In the genomic region with DNA sequence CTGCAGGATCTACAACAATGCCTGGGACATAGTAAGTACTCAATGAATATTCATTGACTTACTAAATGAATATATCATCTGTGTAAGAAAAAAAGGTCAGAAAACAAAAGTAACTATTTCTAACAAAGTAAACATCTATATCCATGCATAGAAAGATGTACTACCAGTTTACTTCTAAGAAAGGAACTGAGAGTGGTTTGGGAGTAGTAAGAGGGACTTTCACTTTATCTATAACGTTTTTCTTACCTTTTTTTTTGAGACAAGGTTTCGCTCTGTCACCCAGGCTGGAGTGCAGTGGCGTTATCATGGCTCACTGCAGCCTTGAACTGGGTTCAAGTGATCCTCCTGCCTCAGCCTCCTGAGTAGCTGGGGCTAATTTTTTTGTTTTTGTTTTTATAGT, we compare ENCODE assay signal across 1 cellular context.
TF ChIP-seq lines count a peak whose summit lies in the region.

No MANE protein-coding gene starts in this region.

TF ChIP-seq in GM12878, 131 proteins besides CTCF, POLR2A, EP300 and RAD21 (continued from another document):
- TF ChIP-seq, protein P1, sequence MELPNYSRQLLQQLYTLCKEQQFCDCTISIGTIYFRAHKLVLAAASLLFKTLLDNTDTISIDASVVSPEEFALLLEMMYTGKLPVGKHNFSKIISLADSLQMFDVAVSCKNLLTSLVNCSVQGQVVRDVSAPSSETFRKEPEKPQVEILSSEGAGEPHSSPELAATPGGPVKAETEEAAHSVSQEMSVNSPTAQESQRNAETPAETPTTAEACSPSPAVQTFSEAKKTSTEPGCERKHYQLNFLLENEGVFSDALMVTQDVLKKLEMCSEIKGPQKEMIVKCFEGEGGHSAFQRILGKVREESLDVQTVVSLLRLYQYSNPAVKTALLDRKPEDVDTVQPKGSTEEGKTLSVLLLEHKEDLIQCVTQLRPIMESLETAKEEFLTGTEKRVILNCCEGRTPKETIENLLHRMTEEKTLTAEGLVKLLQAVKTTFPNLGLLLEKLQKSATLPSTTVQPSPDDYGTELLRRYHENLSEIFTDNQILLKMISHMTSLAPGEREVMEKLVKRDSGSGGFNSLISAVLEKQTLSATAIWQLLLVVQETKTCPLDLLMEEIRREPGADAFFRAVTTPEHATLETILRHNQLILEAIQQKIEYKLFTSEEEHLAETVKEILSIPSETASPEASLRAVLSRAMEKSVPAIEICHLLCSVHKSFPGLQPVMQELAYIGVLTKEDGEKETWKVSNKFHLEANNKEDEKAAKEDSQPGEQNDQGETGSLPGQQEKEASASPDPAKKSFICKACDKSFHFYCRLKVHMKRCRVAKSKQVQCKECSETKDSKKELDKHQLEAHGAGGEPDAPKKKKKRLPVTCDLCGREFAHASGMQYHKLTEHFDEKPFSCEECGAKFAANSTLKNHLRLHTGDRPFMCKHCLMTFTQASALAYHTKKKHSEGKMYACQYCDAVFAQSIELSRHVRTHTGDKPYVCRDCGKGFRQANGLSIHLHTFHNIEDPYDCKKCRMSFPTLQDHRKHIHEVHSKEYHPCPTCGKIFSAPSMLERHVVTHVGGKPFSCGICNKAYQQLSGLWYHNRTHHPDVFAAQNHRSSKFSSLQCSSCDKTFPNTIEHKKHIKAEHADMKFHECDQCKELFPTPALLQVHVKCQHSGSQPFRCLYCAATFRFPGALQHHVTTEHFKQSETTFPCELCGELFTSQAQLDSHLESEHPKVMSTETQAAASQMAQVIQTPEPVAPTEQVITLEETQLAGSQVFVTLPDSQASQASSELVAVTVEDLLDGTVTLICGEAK (IDR thresholded peaks at IDR 0.05; ENCODE audit: borderline replicate concordance) = no peak
- TF ChIP-seq POLR2AphosphoS5 (IDR thresholded peaks at IDR 0.05; ENCODE audit: low read length) (no peak), USF1 (IDR thresholded peaks at IDR 0.05; ENCODE audit: borderline replicate concordance, extremely low read length, insufficient read depth, low read depth, low read length) (no peak), TAF1 (IDR thresholded peaks at IDR 0.05; ENCODE audit: borderline replicate concordance, low read depth, low read length) (no peak), MTA2 (IDR thresholded peaks at IDR 0.05; ENCODE audit: low read depth) (no peak)
